2 cellular contexts compared by ENCODE assay signal in genomic region chr10:77603529-77603927, GRCh38.
TF ChIP-seq lines count a peak whose summit lies in the region.

No MANE protein-coding gene starts in this region.

TF ChIP-seq in SK-N-SH, 30 proteins besides CTCF, POLR2A, EP300 and RAD21 (continued from another document):
- TF ChIP-seq REST (IDR thresholded peaks at IDR 0.05; ENCODE audit: low read depth, low read length): no peak
- TF ChIP-seq YY1 (IDR thresholded peaks at IDR 0.05; ENCODE audit: low read depth): no peak
- TF ChIP-seq ELF1 (IDR thresholded peaks at IDR 0.05): no peak
- TF ChIP-seq, protein P1, sequence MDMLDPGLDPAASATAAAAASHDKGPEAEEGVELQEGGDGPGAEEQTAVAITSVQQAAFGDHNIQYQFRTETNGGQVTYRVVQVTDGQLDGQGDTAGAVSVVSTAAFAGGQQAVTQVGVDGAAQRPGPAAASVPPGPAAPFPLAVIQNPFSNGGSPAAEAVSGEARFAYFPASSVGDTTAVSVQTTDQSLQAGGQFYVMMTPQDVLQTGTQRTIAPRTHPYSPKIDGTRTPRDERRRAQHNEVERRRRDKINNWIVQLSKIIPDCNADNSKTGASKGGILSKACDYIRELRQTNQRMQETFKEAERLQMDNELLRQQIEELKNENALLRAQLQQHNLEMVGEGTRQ (IDR thresholded peaks at IDR 0.05; ENCODE audit: borderline replicate concordance, low read depth, low read length): no peak
- no peak for TF ChIP-seq JUND (IDR thresholded peaks at IDR 0.05)
- TF ChIP-seq, protein P2, sequence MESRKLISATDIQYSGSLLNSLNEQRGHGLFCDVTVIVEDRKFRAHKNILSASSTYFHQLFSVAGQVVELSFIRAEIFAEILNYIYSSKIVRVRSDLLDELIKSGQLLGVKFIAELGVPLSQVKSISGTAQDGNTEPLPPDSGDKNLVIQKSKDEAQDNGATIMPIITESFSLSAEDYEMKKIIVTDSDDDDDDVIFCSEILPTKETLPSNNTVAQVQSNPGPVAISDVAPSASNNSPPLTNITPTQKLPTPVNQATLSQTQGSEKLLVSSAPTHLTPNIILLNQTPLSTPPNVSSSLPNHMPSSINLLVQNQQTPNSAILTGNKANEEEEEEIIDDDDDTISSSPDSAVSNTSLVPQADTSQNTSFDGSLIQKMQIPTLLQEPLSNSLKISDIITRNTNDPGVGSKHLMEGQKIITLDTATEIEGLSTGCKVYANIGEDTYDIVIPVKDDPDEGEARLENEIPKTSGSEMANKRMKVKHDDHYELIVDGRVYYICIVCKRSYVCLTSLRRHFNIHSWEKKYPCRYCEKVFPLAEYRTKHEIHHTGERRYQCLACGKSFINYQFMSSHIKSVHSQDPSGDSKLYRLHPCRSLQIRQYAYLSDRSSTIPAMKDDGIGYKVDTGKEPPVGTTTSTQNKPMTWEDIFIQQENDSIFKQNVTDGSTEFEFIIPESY (IDR thresholded peaks at IDR 0.05; ENCODE audit: borderline replicate concordance, low read depth): no peak
- no peak for TF ChIP-seq GABPA (IDR thresholded peaks at IDR 0.05; ENCODE audit: low read depth)

TF ChIP-seq in SK-N-SH treated with all-trans-retinoic acid at 6 μM for 48 hours, 23 proteins besides CTCF, POLR2A, EP300 and RAD21 (continued from another document):
- TF ChIP-seq ZNF8 (CRISPR knock-in tag; IDR thresholded peaks at IDR 0.05) (no peak), TCF4 (CRISPR knock-in tag; IDR thresholded peaks at IDR 0.05; ENCODE audit: borderline replicate concordance) (no peak), CREB5 (CRISPR knock-in tag; IDR thresholded peaks at IDR 0.05; ENCODE audit: low read depth) (no peak), ZNF70 (CRISPR knock-in tag; IDR thresholded peaks at IDR 0.05) (no peak), OSR1 (CRISPR knock-in tag; IDR thresholded peaks at IDR 0.05) (no peak), BACH2 (CRISPR knock-in tag; IDR thresholded peaks at IDR 0.05; ENCODE audit: borderline replicate concordance) (no peak)
